Comparison of ENCODE assay signal across 11 cellular contexts in genomic region chr17:40073454-40074174, GRCh38. TPM values are rescaled to one million over a fixed set of nuclear protein-coding genes. Genes with fewer than 3 reads are reported as not detected.
DNase-seq lines count a peak whose midpoint lies in the region; ATAC-seq, FAIRE-seq and TF ChIP-seq lines count a peak whose summit lies in the region.
"Had no signal": no experiment of that assay in that cellular context is flagged by ENCODE, and none has a peak within 500 bp of the region (broad histone marks: within the 10 kb centered on the region; RNA-seq: fewer than 3 reads in every experiment).

No MANE protein-coding gene starts in this region.

- peaks cover 6% of the 10 kb centered on the region for H3F3A ChIP-seq in neural progenitor cell (ENCODE audit: low read depth)

- no peaks in the 10 kb centered on the region for H4K20me1 ChIP-seq in K562 (replicated peaks; ENCODE audit: control insufficient read depth, insufficient read depth, low read length)
- H4K20me1 ChIP-seq in neural progenitor cell (ENCODE audit: low read depth) = no peaks in the 10 kb centered on the region

- H3K4me1 ChIP-seq in K562 (replicated peaks in 1 of 2; ENCODE audit: control insufficient read depth in 2 of 2, insufficient read depth in 2 of 2, low read length in 2 of 2) (peaks cover 78 to 80% of the 10 kb centered on the region in 2 experiments), neural progenitor cell (peaks cover 47% of the 10 kb centered on the region)

- H3K36me3 ChIP-seq in K562 (ENCODE audit: control insufficient read depth, insufficient read depth, low read length) (peaks cover 31% of the 10 kb centered on the region; the same call in 2 of the 3 replicates), neural progenitor cell (no peaks in the 10 kb centered on the region)

- H3K4me3 Mint-ChIP-seq in neural progenitor cell = peak overlapping the region; percentile 63
- H3K4me3 Mint-ChIP-seq in activated T-helper 1 cell treated with anti-CD3 and anti-CD28 coated beads, Interleukin-12 subunit alpha, Interleukin-12 subunit beta, Interleukin-2, Interleukin-4 antibody, amounts not matched to agents 30 ng/mL and 10 ng/mL and 1 ng/mL, durations not matched to agents 14 hours and 24 hours and 36 hours = no peak overlapping the region
- H3K4me3 Mint-ChIP-seq: memory B cell had no signal

- TF ChIP-seq POLR2A in K562 (conservative IDR thresholded peaks at IDR 0.05) = no peak

- peak overlapping the region; percentile 46 for H3K27ac Mint-ChIP-seq in neural progenitor cell
- no peak overlapping the region for H3K27ac Mint-ChIP-seq in activated T-helper 1 cell treated with anti-CD3 and anti-CD28 coated beads, Interleukin-12 subunit alpha, Interleukin-12 subunit beta, Interleukin-2, Interleukin-4 antibody, amounts not matched to agents 30 ng/mL and 10 ng/mL and 1 ng/mL, durations not matched to agents 14 hours and 24 hours and 36 hours
- H3K27ac Mint-ChIP-seq: memory B cell had no signal

- CTCF ChIA-PET in K562 (lab: Yijun Ruan, JAX; ENCODE audit: low intra/inter-chr PET ratio) = no interaction called here

- no peak for TF ChIP-seq RAD21 in K562 (CRISPR knock-in tag; conservative IDR thresholded peaks at IDR 0.05 in 1 of 2, IDR thresholded peaks at IDR 0.05 in 1 of 2)

- in situ Hi-C loops in K562 (cut with MboI) = no loop called here

- BruUV-seq in K562 (replicated peaks; lab: Mats Ljungman, UMichigan) = no TSS peak

- TF ChIP-seq EP300 in K562 (IDR thresholded peaks at IDR 0.05; ENCODE audit: low read length) = no peak

- intact Hi-C loops in K562 (cut with micrococcal nuclease) = no loop called here
- intact Hi-C loops in activated T-helper 1 cell treated with anti-CD3 and anti-CD28 coated beads, Interleukin-12 subunit alpha, Interleukin-12 subunit beta, Interleukin-2, Interleukin-4 antibody, amounts not matched to agents 30 ng/mL and 10 ng/mL and 1 ng/mL, durations not matched to agents 14 hours and 24 hours and 36 hours (cut with micrococcal nuclease) = no loop called here

- peak overlapping the region in 1 of 2 experiments; percentile 68; a peak in 1 of 4 replicates for H3K9ac ChIP-seq in K562 (ENCODE audit: insufficient read depth in 1 of 2, low read depth in 2 of 2, low read length in 2 of 2)
- H3K9ac ChIP-seq in neural progenitor cell = no peak overlapping the region

- peak overlapping the region; percentile 75 for H3K27ac ChIP-seq in C4-2B
- peak overlapping the region; percentile 77 for H3K27ac ChIP-seq in K562 (ENCODE audit: extremely low read depth, low read depth, low read length)
- H3K27ac ChIP-seq in neural progenitor cell = no peak overlapping the region

- no peak overlapping the region for H3K4me3 ChIP-seq in K562
- no peak overlapping the region for H3K4me3 ChIP-seq in neural progenitor cell

- H3K27me3 ChIP-seq in K562 (ENCODE audit: control insufficient read depth in 2 of 2, insufficient read depth in 2 of 2, low read length in 2 of 2) = no peaks in the 10 kb centered on the region
- no peaks in the 10 kb centered on the region for H3K27me3 ChIP-seq in neural progenitor cell

- no peak for TF ChIP-seq CTCF in C4-2B (conservative IDR thresholded peaks at IDR 0.05)
- peak in 1 of 3 experiments; percentile 16; a peak in 1 of 6 replicates for TF ChIP-seq CTCF in K562 (IDR thresholded peaks at IDR 0.05 in 2 of 3, conservative IDR thresholded peaks at IDR 0.05 in 1 of 3; ENCODE audit: insufficient read depth in 2 of 3, low read depth in 1 of 3, low read length in 3 of 3)
- TF ChIP-seq CTCF in neural progenitor cell (IDR thresholded peaks at IDR 0.05) = no peak

- ATAC-seq in K562 (no peak), HG03457 (IDR thresholded peaks at IDR 0.05; ENCODE audit: unreplicated experiment) (no peak)
- ATAC-seq: esophagus mucosa had no signal

- no peaks in the 10 kb centered on the region for H3K9me3 Mint-ChIP-seq in neural progenitor cell
- no peaks in the 10 kb centered on the region for H3K9me3 Mint-ChIP-seq in activated T-helper 1 cell treated with anti-CD3 and anti-CD28 coated beads, Interleukin-12 subunit alpha, Interleukin-12 subunit beta, Interleukin-2, Interleukin-4 antibody, amounts not matched to agents 30 ng/mL and 10 ng/mL and 1 ng/mL, durations not matched to agents 14 hours and 24 hours and 36 hours
- H3K9me3 Mint-ChIP-seq: memory B cell had no signal

- POLR2A ChIA-PET in K562 (lab: Yijun Ruan, JAX) = interaction anchor here (1.0 to 1.3 kb wide), 3 partner anchors 9 to 26 kb away, joined by 3 to 9 read pairs (median 4); no protein-coding TSS in a partner anchor

- H2AFZ ChIP-seq in K562 (ENCODE audit: low read depth, low read length) (no peak overlapping the region), neural progenitor cell (replicated peaks) (no peak overlapping the region)

- H3K9me3 ChIP-seq in K562 (replicated peaks; ENCODE audit: control insufficient read depth, insufficient read depth, low read depth, low read length) = no peaks in the 10 kb centered on the region
- no peaks in the 10 kb centered on the region for H3K9me3 ChIP-seq in neural progenitor cell (ENCODE audit: low read depth)

- DNase-seq in K562 (ENCODE audit: extremely low read depth in 1 of 4, low spot score in 3 of 4) (peak in 1 of 4 experiments; percentile 39), neural progenitor cell (ENCODE audit: low spot score) (no peak), NCI-H524 (lab: John Stamatoyannopoulos, UW) (no peak)
- DNase-seq in activated T-helper 1 cell treated with anti-CD3 and anti-CD28 coated beads, Interleukin-12 subunit alpha, Interleukin-12 subunit beta, Interleukin-2, Interleukin-4 antibody, amounts not matched to agents 30 ng/mL and 10 ng/mL and 1 ng/mL, durations not matched to agents 14 hours and 24 hours and 36 hours (ENCODE audit: low spot score) = no peak
- DNase-seq: activated gamma-delta T cell had no signal

- no peaks in the 10 kb centered on the region for H3K27me3 Mint-ChIP-seq in neural progenitor cell (ENCODE audit: insufficient read depth, low read depth)
- H3K27me3 Mint-ChIP-seq in activated T-helper 1 cell treated with anti-CD3 and anti-CD28 coated beads, Interleukin-12 subunit alpha, Interleukin-12 subunit beta, Interleukin-2, Interleukin-4 antibody, amounts not matched to agents 30 ng/mL and 10 ng/mL and 1 ng/mL, durations not matched to agents 14 hours and 24 hours and 36 hours (ENCODE audit: insufficient read depth) = peaks cover 3% of the 10 kb centered on the region
- H3K27me3 Mint-ChIP-seq: memory B cell had no signal

- H3K4me2 ChIP-seq in K562 (ENCODE audit: insufficient read depth, low read length) (peak overlapping the region; percentile 55; the same call in 1 of the 2 replicates), neural progenitor cell (no peak overlapping the region)

- WGBS in K562 (ENCODE audit: insufficient coverage, low coverage, missing lambda C conversion rate) = 84% methylated on average over 6 of the region's 7 CpGs

- H3K79me2 ChIP-seq in K562 (ENCODE audit: control insufficient read depth, insufficient read depth, low read length) (peaks cover 60% of the 10 kb centered on the region), neural progenitor cell (ENCODE audit: low read depth) (no peaks in the 10 kb centered on the region)

- peaks cover 59% of the 10 kb centered on the region for H3K4me1 Mint-ChIP-seq in neural progenitor cell
- peaks cover 27% of the 10 kb centered on the region for H3K4me1 Mint-ChIP-seq in activated T-helper 1 cell treated with anti-CD3 and anti-CD28 coated beads, Interleukin-12 subunit alpha, Interleukin-12 subunit beta, Interleukin-2, Interleukin-4 antibody, amounts not matched to agents 30 ng/mL and 10 ng/mL and 1 ng/mL, durations not matched to agents 14 hours and 24 hours and 36 hours (ENCODE audit: low read depth)

- no peaks in the 10 kb centered on the region for H3K9me1 ChIP-seq in K562 (ENCODE audit: control insufficient read depth, insufficient read depth, low read length)

- no peak for FAIRE-seq in K562 (lab: Jason Lieb, UNC)

- no peaks in the 10 kb centered on the region for H3K36me3 Mint-ChIP-seq in neural progenitor cell
- no peaks in the 10 kb centered on the region for H3K36me3 Mint-ChIP-seq in activated T-helper 1 cell treated with anti-CD3 and anti-CD28 coated beads, Interleukin-12 subunit alpha, Interleukin-12 subunit beta, Interleukin-2, Interleukin-4 antibody, amounts not matched to agents 30 ng/mL and 10 ng/mL and 1 ng/mL, durations not matched to agents 14 hours and 24 hours and 36 hours (ENCODE audit: low read depth)

RNA-seq across cellular contexts. Expression of gene THRA, which starts 10.8 kb away (rescaled TPM):
- 10.8 and 15.6 TPM in 2 replicates for total RNA-seq in K562 (2011; cell fraction: chromatin; rRNA removed; ENCODE audit: low replicate concordance)
- total RNA-seq in K562 (2011; cell fraction: nucleolus; rRNA removed) = 7.5 and 8.0 TPM in 2 replicates
- 10.3 and 15.7 TPM in 2 replicates for total RNA-seq in K562 (2011; cell fraction: nucleoplasm; rRNA removed)
- total RNA-seq in K562 (2014; rRNA removed) (13.8 and 18.9 TPM in 2 replicates), K562 (2014; rRNA removed; fragmentation: Illumina TruSeq; extraction: Trizol) (7.5 and 9.1 TPM in 2 replicates), K562 (2015; rRNA removed; fragmentation: Illumina TruSeq; extraction: Trizol) (12.2 and 13.2 TPM in 2 replicates), K562 (2021) (22.7 and 23.4 TPM in 2 replicates), neural progenitor cell (ENCODE audit: low replicate concordance) (14.5 and 20.8 TPM in 2 replicates)
- polyA plus RNA-seq in K562 (2011; rRNA removed) (8.3 and 9.3 TPM in 2 replicates), K562 (2014; fragmentation: Illumina TruSeq; extraction: Trizol) (19.7 and 21.6 TPM in 2 replicates), K562 (2014; fragmentation: Nextera tagmentation; extraction: Ambion mirVana) (under 1 TPM; 0.34 to 0.50 TPM), K562 (2014; rRNA removed) (12.7 and 13.8 TPM in 2 replicates)
- 7.8 and 12.5 TPM in 2 replicates for polyA plus RNA-seq in K562 (2011; cell fraction: cytosol; rRNA removed)
- polyA plus RNA-seq in K562 (2011; cell fraction: nucleus; rRNA removed) = 7.3 and 15.8 TPM in 2 replicates
- 20.0 TPM in 2 replicates for polyA plus RNA-seq in K562 (2012)
- 5.8 and 9.7 TPM in 2 replicates for polyA minus RNA-seq in K562 (2011; rRNA and poly(A)+ RNA removed)
- 6.3 and 7.9 TPM in 2 replicates for polyA minus RNA-seq in K562 (2011; cell fraction: cytosol; rRNA and poly(A)+ RNA removed)
- polyA minus RNA-seq in K562 (2011; cell fraction: nucleus; rRNA and poly(A)+ RNA removed) = 2.3 and 2.6 TPM in 2 replicates
- total RNA-seq in activated T-helper 1 cell treated with anti-CD3 and anti-CD28 coated beads, Interleukin-12 subunit alpha, Interleukin-12 subunit beta, Interleukin-2, Interleukin-4 antibody, amounts not matched to agents 30 ng/mL and 10 ng/mL and 1 ng/mL, durations not matched to agents 14 hours and 24 hours and 36 hours = 2.9 and 3.5 TPM in 2 replicates

RNA-seq across cellular contexts. Expression of gene MED24, which starts 19.4 kb away (rescaled TPM):
- total RNA-seq in K562 (2011; cell fraction: chromatin; rRNA removed; ENCODE audit: low replicate concordance) = 361 and 745 TPM in 2 replicates
- 434 and 442 TPM in 2 replicates for total RNA-seq in K562 (2011; cell fraction: nucleolus; rRNA removed)
- total RNA-seq in K562 (2011; cell fraction: nucleoplasm; rRNA removed) = 293 and 327 TPM in 2 replicates
- 40.0 and 50.2 TPM in 2 replicates for total RNA-seq in K562 (2014; rRNA removed)
- 40.3 and 48.9 TPM in 2 replicates for total RNA-seq in K562 (2014; rRNA removed; fragmentation: Illumina TruSeq; extraction: Trizol)
- 48.2 and 53.5 TPM in 2 replicates for total RNA-seq in K562 (2015; rRNA removed; fragmentation: Illumina TruSeq; extraction: Trizol)
- total RNA-seq in K562 (2021) = 102 and 108 TPM in 2 replicates
- polyA plus RNA-seq in K562 (2011; rRNA removed) = 76.3 and 110 TPM in 2 replicates
- 70.1 and 113 TPM in 2 replicates for polyA plus RNA-seq in K562 (2011; cell fraction: cytosol; rRNA removed)
- 331 and 574 TPM in 2 replicates for polyA plus RNA-seq in K562 (2011; cell fraction: nucleus; rRNA removed)
- polyA plus RNA-seq in K562 (2012) = 97.7 and 114 TPM in 2 replicates
- 117 and 129 TPM in 2 replicates for polyA plus RNA-seq in K562 (2014; fragmentation: Illumina TruSeq; extraction: Trizol)
- polyA plus RNA-seq in K562 (2014; fragmentation: Nextera tagmentation; extraction: Ambion mirVana) = 1 to 10 TPM; 5.9 to 8.3 TPM
- polyA plus RNA-seq in K562 (2014; rRNA removed) = 73.3 and 74.8 TPM in 2 replicates
- polyA minus RNA-seq in K562 (2011; rRNA and poly(A)+ RNA removed) = 79.0 and 96.5 TPM in 2 replicates
- 80.5 and 119 TPM in 2 replicates for polyA minus RNA-seq in K562 (2011; cell fraction: cytosol; rRNA and poly(A)+ RNA removed)
- 146 and 149 TPM in 2 replicates for polyA minus RNA-seq in K562 (2011; cell fraction: nucleus; rRNA and poly(A)+ RNA removed)
- 64.3 and 109 TPM in 2 replicates for total RNA-seq in neural progenitor cell (ENCODE audit: low replicate concordance)
- total RNA-seq in activated T-helper 1 cell treated with anti-CD3 and anti-CD28 coated beads, Interleukin-12 subunit alpha, Interleukin-12 subunit beta, Interleukin-2, Interleukin-4 antibody, amounts not matched to agents 30 ng/mL and 10 ng/mL and 1 ng/mL, durations not matched to agents 14 hours and 24 hours and 36 hours = 113 and 120 TPM in 2 replicates

RNA-seq across cellular contexts. Expression of gene NR1D1, which starts 26.8 kb away (rescaled TPM):
- total RNA-seq in K562 (2011; cell fraction: chromatin; rRNA removed; ENCODE audit: low replicate concordance) = 2.3 and 7.8 TPM in 2 replicates
- 3.6 and 4.0 TPM in 2 replicates for total RNA-seq in K562 (2011; cell fraction: nucleolus; rRNA removed)
- total RNA-seq in K562 (2011; cell fraction: nucleoplasm; rRNA removed) = 3.1 and 3.2 TPM in 2 replicates
- total RNA-seq in K562 (2014; rRNA removed) = 0.78 and 1.00 TPM in 2 replicates
- total RNA-seq in K562 (2014; rRNA removed; fragmentation: Illumina TruSeq; extraction: Trizol) = 0.32 and 0.47 TPM in 2 replicates
- total RNA-seq in K562 (2015; rRNA removed; fragmentation: Illumina TruSeq; extraction: Trizol) = 0.65 and 1.2 TPM in 2 replicates
- total RNA-seq in K562 (2021) = 6.6 and 7.7 TPM in 2 replicates
- polyA plus RNA-seq in K562 (2011; rRNA removed) = 0.25 and 0.41 TPM in 2 replicates
- polyA plus RNA-seq in K562 (2011; cell fraction: cytosol; rRNA removed) = 0.21 and 0.89 TPM in 2 replicates
- 1.3 and 5.0 TPM in 2 replicates for polyA plus RNA-seq in K562 (2011; cell fraction: nucleus; rRNA removed)
- polyA plus RNA-seq in K562 (2012) = 5.3 and 5.4 TPM in 2 replicates
- polyA plus RNA-seq in K562 (2014; fragmentation: Illumina TruSeq; extraction: Trizol) = 4.7 and 6.9 TPM in 2 replicates
- polyA plus RNA-seq in K562 (2014; fragmentation: Nextera tagmentation; extraction: Ambion mirVana) = under 1 TPM; 0.27 TPM
- 1.4 and 2.0 TPM in 2 replicates for polyA plus RNA-seq in K562 (2014; rRNA removed)
- polyA minus RNA-seq in K562 (2011; rRNA and poly(A)+ RNA removed) = 0.42 and 0.63 TPM in 2 replicates
- polyA minus RNA-seq in K562 (2011; cell fraction: cytosol; rRNA and poly(A)+ RNA removed) = 0.46 and 3.3 TPM in 2 replicates
- polyA minus RNA-seq in K562 (2011; cell fraction: nucleus; rRNA and poly(A)+ RNA removed) = 2.2 and 2.6 TPM in 2 replicates
- total RNA-seq in neural progenitor cell (ENCODE audit: low replicate concordance) = 0.24 and 0.87 TPM in 2 replicates
- total RNA-seq in activated T-helper 1 cell treated with anti-CD3 and anti-CD28 coated beads, Interleukin-12 subunit alpha, Interleukin-12 subunit beta, Interleukin-2, Interleukin-4 antibody, amounts not matched to agents 30 ng/mL and 10 ng/mL and 1 ng/mL, durations not matched to agents 14 hours and 24 hours and 36 hours = 8.7 and 9.6 TPM in 2 replicates

RNA-seq across cellular contexts. Expression of gene MSL1, which starts 48.2 kb away (rescaled TPM):
- 152 and 243 TPM in 2 replicates for total RNA-seq in K562 (2011; cell fraction: chromatin; rRNA removed; ENCODE audit: low replicate concordance)
- 80.5 and 93.3 TPM in 2 replicates for total RNA-seq in K562 (2011; cell fraction: nucleolus; rRNA removed)
- total RNA-seq in K562 (2011; cell fraction: nucleoplasm; rRNA removed) = 126 and 148 TPM in 2 replicates
- total RNA-seq in K562 (2014; rRNA removed) = 51.7 and 52.4 TPM in 2 replicates
- total RNA-seq in K562 (2014; rRNA removed; fragmentation: Illumina TruSeq; extraction: Trizol) = 61.9 and 64.9 TPM in 2 replicates
- 77.8 and 91.8 TPM in 2 replicates for total RNA-seq in K562 (2015; rRNA removed; fragmentation: Illumina TruSeq; extraction: Trizol)
- total RNA-seq in K562 (2021) = 48.6 and 61.8 TPM in 2 replicates
- 48.0 and 66.7 TPM in 2 replicates for polyA plus RNA-seq in K562 (2011; rRNA removed)
- polyA plus RNA-seq in K562 (2011; cell fraction: cytosol; rRNA removed) = 15.6 and 17.6 TPM in 2 replicates
- polyA plus RNA-seq in K562 (2011; cell fraction: nucleus; rRNA removed) = 122 and 128 TPM in 2 replicates
- polyA plus RNA-seq in K562 (2012) = 40.1 and 52.3 TPM in 2 replicates
- polyA plus RNA-seq in K562 (2014; fragmentation: Illumina TruSeq; extraction: Trizol) = 99.3 and 120 TPM in 2 replicates
- 10 to 100 TPM; 13.8 to 13.9 TPM for polyA plus RNA-seq in K562 (2014; fragmentation: Nextera tagmentation; extraction: Ambion mirVana)
- polyA plus RNA-seq in K562 (2014; rRNA removed) = 62.8 and 74.1 TPM in 2 replicates
- 56.6 and 69.1 TPM in 2 replicates for polyA minus RNA-seq in K562 (2011; rRNA and poly(A)+ RNA removed)
- 16.1 and 30.2 TPM in 2 replicates for polyA minus RNA-seq in K562 (2011; cell fraction: cytosol; rRNA and poly(A)+ RNA removed)
- polyA minus RNA-seq in K562 (2011; cell fraction: nucleus; rRNA and poly(A)+ RNA removed) = 40.7 and 50.6 TPM in 2 replicates
- 144 and 190 TPM in 2 replicates for total RNA-seq in neural progenitor cell (ENCODE audit: low replicate concordance)
- total RNA-seq in activated T-helper 1 cell treated with anti-CD3 and anti-CD28 coated beads, Interleukin-12 subunit alpha, Interleukin-12 subunit beta, Interleukin-2, Interleukin-4 antibody, amounts not matched to agents 30 ng/mL and 10 ng/mL and 1 ng/mL, durations not matched to agents 14 hours and 24 hours and 36 hours = 87.6 and 88.2 TPM in 2 replicates

RNA-seq across cellular contexts. Expression of gene CSF3, which starts 58.4 kb away (rescaled TPM):
- 0.23 TPM in 1 of 2 replicates, not detected in the other for total RNA-seq in K562 (2011; cell fraction: chromatin; rRNA removed; ENCODE audit: low replicate concordance)
- not detected in 2 replicates for total RNA-seq in K562 (2011; cell fraction: nucleolus; rRNA removed)
- total RNA-seq in K562 (2011; cell fraction: nucleoplasm; rRNA removed) = not detected in 2 replicates
- not detected in 2 replicates for total RNA-seq in K562 (2014; rRNA removed)
- not detected in 2 replicates for total RNA-seq in K562 (2014; rRNA removed; fragmentation: Illumina TruSeq; extraction: Trizol)
- not detected in 2 replicates for total RNA-seq in K562 (2015; rRNA removed; fragmentation: Illumina TruSeq; extraction: Trizol)
- total RNA-seq in K562 (2021) = not detected in 2 replicates
- polyA plus RNA-seq in K562 (2011; rRNA removed) = not detected in 2 replicates
- not detected in 2 replicates for polyA plus RNA-seq in K562 (2011; cell fraction: cytosol; rRNA removed)
- polyA plus RNA-seq in K562 (2011; cell fraction: nucleus; rRNA removed) = not detected in 2 replicates
- polyA plus RNA-seq in K562 (2012) = not detected in 2 replicates
- not detected in 2 replicates for polyA plus RNA-seq in K562 (2014; fragmentation: Illumina TruSeq; extraction: Trizol)
- polyA plus RNA-seq in K562 (2014; fragmentation: Nextera tagmentation; extraction: Ambion mirVana) = not detected
- polyA plus RNA-seq in K562 (2014; rRNA removed) = 0.19 TPM in 1 of 2 replicates, not detected in the other
- polyA minus RNA-seq in K562 (2011; rRNA and poly(A)+ RNA removed) = not detected in 2 replicates
- polyA minus RNA-seq in K562 (2011; cell fraction: cytosol; rRNA and poly(A)+ RNA removed) = not detected in 2 replicates
- not detected in 2 replicates for polyA minus RNA-seq in K562 (2011; cell fraction: nucleus; rRNA and poly(A)+ RNA removed)
- total RNA-seq in neural progenitor cell (ENCODE audit: low replicate concordance) = not detected in 2 replicates
- total RNA-seq in activated T-helper 1 cell treated with anti-CD3 and anti-CD28 coated beads, Interleukin-12 subunit alpha, Interleukin-12 subunit beta, Interleukin-2, Interleukin-4 antibody, amounts not matched to agents 30 ng/mL and 10 ng/mL and 1 ng/mL, durations not matched to agents 14 hours and 24 hours and 36 hours = not detected in 2 replicates
- total RNA-seq: NCI-H460; T-helper 2 cell treated with Interferon-gamma antibody and Interleukin-4, amounts not matched to agents 100 ng/mL and 5 ng/mL, for 36 hours had no signal
